ENCODE assay signal across 14 cellular contexts in the genomic region with DNA sequence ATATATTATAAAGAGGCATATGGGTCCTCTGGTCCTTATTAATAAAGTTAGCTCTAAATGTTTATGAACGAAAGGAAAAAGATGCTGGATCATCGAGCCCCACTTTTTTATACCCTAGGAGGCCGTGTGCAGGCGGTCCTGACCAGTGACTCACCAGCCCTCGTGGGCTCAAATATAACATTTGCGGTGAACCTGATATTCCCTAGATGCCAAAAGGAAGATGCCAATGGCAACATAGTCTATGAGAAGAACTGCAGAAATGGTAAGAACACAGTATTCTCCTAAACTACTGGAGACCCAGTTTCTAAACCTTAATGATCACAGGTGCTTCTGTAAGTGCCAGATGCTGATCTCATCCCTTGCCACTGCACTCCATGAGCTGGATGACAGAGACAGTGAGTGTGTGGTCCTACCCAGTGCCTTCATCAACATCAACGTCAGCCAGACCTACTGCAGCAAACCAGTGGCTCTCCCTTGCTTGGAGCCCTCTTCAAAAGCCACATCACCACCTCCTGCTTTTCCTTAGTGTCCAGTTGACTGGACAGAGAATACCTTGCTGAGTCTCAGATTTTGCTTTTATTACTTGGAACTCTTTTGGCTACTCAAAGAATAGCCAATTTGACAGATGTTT. TPM values are rescaled to one million over a fixed set of nuclear protein-coding genes. Genes with fewer than 3 reads are reported as not detected.
"Had no signal": no experiment of that assay in that cellular context is flagged by ENCODE, and none has a peak within 500 bp of the region (broad histone marks: within the 10 kb centered on the region; RNA-seq: fewer than 3 reads in every experiment).

No MANE protein-coding gene starts in this region.

- DNase-seq: activated CD4-positive, alpha-beta T cell treated with anti-CD3 and anti-CD28 coated beads for 48 hours; activated CD8-positive, alpha-beta memory T cell treated with anti-CD3 and anti-CD28 coated beads, Interleukin-2, amount 50 U/mL, for 48 hours; activated CD8-positive, alpha-beta T cell treated with anti-CD3 and anti-CD28 coated beads, Interleukin-2, amount 10 ng/mL, durations not matched to agents 7 days and 5 days; activated naive CD4-positive, alpha-beta T cell; aorta; effector CD8-positive, alpha-beta T cell; hippocampal formation; left cardiac atrium; naive thymus-derived CD8-positive, alpha-beta T cell; right cardiac atrium; stimulated activated CD4-positive, alpha-beta T cell treated with anti-CD3 and anti-CD28 coated beads, Interleukin-12 subunit alpha, Interleukin-12 subunit beta, amount 100 ng/mL, for 4 hours; stimulated activated naive CD4-positive, alpha-beta T cell treated with Interleukin-2 at 50 U/mL for 16 hours; SW 1271; upper lobe of left lung had no signal

RNA-seq across cellular contexts. Expression of gene GPNMB, which starts 7.6 kb away (rescaled TPM):
- polyA plus RNA-seq: naive thymus-derived CD8-positive, alpha-beta T cell had no signal
